15 cellular contexts compared by ENCODE assay signal in genomic region chr5:90477073-90477472, GRCh38. TPM values are rescaled to one million over a fixed set of nuclear protein-coding genes. Genes with fewer than 3 reads are reported as not detected.
DNase-seq lines count a peak whose midpoint lies in the region; ATAC-seq lines count a peak whose summit lies in the region.
"Had no signal": no experiment of that assay in that cellular context is flagged by ENCODE, and none has a peak within 500 bp of the region (broad histone marks: within the 10 kb centered on the region; RNA-seq: fewer than 3 reads in every experiment).

No MANE protein-coding gene starts in this region.

- H3K4me1 Mint-ChIP-seq in T-helper 1 cell treated with Interleukin-12 subunit alpha and Interleukin-12 subunit beta and Interleukin-4 antibody, amounts not matched to agents 30 μg/mL and 1 μg/mL, for 36 hours (ENCODE audit: low read depth): peaks cover 36% of the 10 kb centered on the region
- H3K4me1 Mint-ChIP-seq in activated CD4-positive, alpha-beta T cell treated with anti-CD3 and anti-CD28 coated beads, Interleukin-2, amount 10 ng/mL, durations not matched to agents 7 days and 5 days: peaks cover 37% of the 10 kb centered on the region

- CTCF ChIA-PET in activated CD4-positive, alpha-beta T cell treated with anti-CD3 and anti-CD28 coated beads, Interleukin-2, amount 10 ng/mL, durations not matched to agents 7 days and 5 days (lab: Charles Lee): interaction anchor here (1.3 to 2.7 kb wide), 2 partner anchors 11 to 53 kb away, joined by 3 to 7 read pairs; partner anchors contain the start of gene LYSMD3

- H3K36me3 Mint-ChIP-seq in T-helper 1 cell treated with Interleukin-12 subunit alpha and Interleukin-12 subunit beta and Interleukin-4 antibody, amounts not matched to agents 30 μg/mL and 1 μg/mL, for 36 hours (ENCODE audit: low read depth): peaks cover 4% of the 10 kb centered on the region
- H3K36me3 Mint-ChIP-seq in activated CD4-positive, alpha-beta T cell treated with anti-CD3 and anti-CD28 coated beads, Interleukin-2, amount 10 ng/mL, durations not matched to agents 7 days and 5 days (ENCODE audit: low read depth): no peaks in the 10 kb centered on the region

- H3K4me3 Mint-ChIP-seq in T-helper 1 cell treated with Interleukin-12 subunit alpha and Interleukin-12 subunit beta and Interleukin-4 antibody, amounts not matched to agents 30 μg/mL and 1 μg/mL, for 36 hours: peak overlapping the region; percentile 19
- no peak overlapping the region for H3K4me3 Mint-ChIP-seq in activated CD4-positive, alpha-beta T cell treated with anti-CD3 and anti-CD28 coated beads, Interleukin-2, amount 10 ng/mL, durations not matched to agents 7 days and 5 days
- H3K4me3 Mint-ChIP-seq: activated CD4-positive, alpha-beta memory T cell treated with anti-CD3 and anti-CD28 coated beads, Interleukin-2, amount 10 ng/mL, durations not matched to agents 7 days and 5 days; activated naive CD8-positive, alpha-beta T cell treated with anti-CD3 and anti-CD28 coated beads for 36 hours had no signal

- no peak overlapping the region for H3K27ac Mint-ChIP-seq in T-helper 1 cell treated with Interleukin-12 subunit alpha and Interleukin-12 subunit beta and Interleukin-4 antibody, amounts not matched to agents 30 μg/mL and 1 μg/mL, for 36 hours
- no peak overlapping the region for H3K27ac Mint-ChIP-seq in activated CD4-positive, alpha-beta T cell treated with anti-CD3 and anti-CD28 coated beads, Interleukin-2, amount 10 ng/mL, durations not matched to agents 7 days and 5 days
- H3K27ac Mint-ChIP-seq: activated CD4-positive, alpha-beta memory T cell treated with anti-CD3 and anti-CD28 coated beads, Interleukin-2, amount 10 ng/mL, durations not matched to agents 7 days and 5 days; activated naive CD8-positive, alpha-beta T cell treated with anti-CD3 and anti-CD28 coated beads for 36 hours had no signal

- H3K9me3 Mint-ChIP-seq in T-helper 1 cell treated with Interleukin-12 subunit alpha and Interleukin-12 subunit beta and Interleukin-4 antibody, amounts not matched to agents 30 μg/mL and 1 μg/mL, for 36 hours: no peaks in the 10 kb centered on the region
- no peaks in the 10 kb centered on the region for H3K9me3 Mint-ChIP-seq in activated CD4-positive, alpha-beta T cell treated with anti-CD3 and anti-CD28 coated beads, Interleukin-2, amount 10 ng/mL, durations not matched to agents 7 days and 5 days
- H3K9me3 Mint-ChIP-seq: activated CD4-positive, alpha-beta memory T cell treated with anti-CD3 and anti-CD28 coated beads, Interleukin-2, amount 10 ng/mL, durations not matched to agents 7 days and 5 days; activated naive CD8-positive, alpha-beta T cell treated with anti-CD3 and anti-CD28 coated beads for 36 hours had no signal

- POLR2A ChIA-PET in activated CD4-positive, alpha-beta T cell treated with anti-CD3 and anti-CD28 coated beads, Interleukin-2, amount 10 ng/mL, durations not matched to agents 7 days and 5 days (lab: Charles Lee): interaction anchor here (0.6 kb wide), 1 partner anchor 67 kb away, joined by 3 read pairs; no protein-coding TSS in a partner anchor

- H3K27me3 Mint-ChIP-seq in T-helper 1 cell treated with Interleukin-12 subunit alpha and Interleukin-12 subunit beta and Interleukin-4 antibody, amounts not matched to agents 30 μg/mL and 1 μg/mL, for 36 hours (ENCODE audit: low read depth): no peaks in the 10 kb centered on the region
- H3K27me3 Mint-ChIP-seq in activated CD4-positive, alpha-beta T cell treated with anti-CD3 and anti-CD28 coated beads, Interleukin-2, amount 10 ng/mL, durations not matched to agents 7 days and 5 days: no peaks in the 10 kb centered on the region
- H3K27me3 Mint-ChIP-seq: activated CD4-positive, alpha-beta memory T cell treated with anti-CD3 and anti-CD28 coated beads, Interleukin-2, amount 10 ng/mL, durations not matched to agents 7 days and 5 days; activated naive CD8-positive, alpha-beta T cell treated with anti-CD3 and anti-CD28 coated beads for 36 hours had no signal

- no peak for DNase-seq in T-helper 1 cell
- DNase-seq in RPMI7951 (ENCODE audit: low read depth): peak; percentile 33
- peak; percentile 45 for DNase-seq in foreskin melanocyte
- peak; percentile 48 for DNase-seq in pons (ENCODE audit: low spot score)
- no peak for DNase-seq in activated CD4-positive, alpha-beta T cell treated with anti-CD3 and anti-CD28 coated beads, Interleukin-2, amount 10 ng/mL, durations not matched to agents 7 days and 5 days
- no peak for DNase-seq in stimulated activated CD4-positive, alpha-beta T cell treated with anti-CD3 and anti-CD28 coated beads, Interleukin-2, amount 100 ng/mL, for 24 hours
- DNase-seq: activated CD4-positive, alpha-beta memory T cell treated with anti-CD3 and anti-CD28 coated beads, Interleukin-2, amount 10 ng/mL, durations not matched to agents 7 days and 5 days; activated naive CD8-positive, alpha-beta T cell treated with anti-CD3 and anti-CD28 coated beads for 36 hours; mucosa of descending colon; NCI-H1694; transverse colon had no signal

- ATAC-seq in GM19452 (IDR thresholded peaks at IDR 0.05; ENCODE audit: unreplicated experiment): no peak
- ATAC-seq: A549, mucosa of descending colon, sciatic nerve had no signal

RNA-seq across cellular contexts. Expression of gene POLR3G, which starts 2.4 kb away (rescaled TPM):
- 21.4 and 22.6 TPM in 2 replicates for total RNA-seq in RPMI7951 (2014; rRNA removed; shearing (Covaris generic))
- total RNA-seq in activated CD4-positive, alpha-beta T cell treated with anti-CD3 and anti-CD28 coated beads, Interleukin-2, amount 10 ng/mL, durations not matched to agents 7 days and 5 days: 1 to 10 TPM; 3.0 to 3.5 TPM

RNA-seq across cellular contexts. Expression of gene MBLAC2, which starts 2.5 kb away (rescaled TPM):
- 2.9 and 3.7 TPM in 2 replicates for total RNA-seq in RPMI7951 (2014; rRNA removed; shearing (Covaris generic))
- 1 to 10 TPM; 6.1 to 7.3 TPM for total RNA-seq in activated CD4-positive, alpha-beta T cell treated with anti-CD3 and anti-CD28 coated beads, Interleukin-2, amount 10 ng/mL, durations not matched to agents 7 days and 5 days

RNA-seq across cellular contexts. Expression of gene LYSMD3, which starts 52.3 kb away (rescaled TPM):
- total RNA-seq in RPMI7951 (2014; rRNA removed; shearing (Covaris generic)): 11.7 and 15.9 TPM in 2 replicates
- total RNA-seq in activated CD4-positive, alpha-beta T cell treated with anti-CD3 and anti-CD28 coated beads, Interleukin-2, amount 10 ng/mL, durations not matched to agents 7 days and 5 days: 10 to 100 TPM; 21.1 to 22.5 TPM

Comparison
In these comparisons a context has a peak if more than half of its experiments do, and no peak if none do; other contexts are left out.
1. DNase-seq: peak in RPMI7951 (single experiment), foreskin melanocyte (single experiment) and pons (single experiment); none in T-helper 1 cell (0 of 5), activated CD4-positive, alpha-beta T cell treated with anti-CD3 and anti-CD28 coated beads, Interleukin-2, amount 10 ng/mL, durations not matched to agents 7 days and 5 days (single experiment) and stimulated activated CD4-positive, alpha-beta T cell treated with anti-CD3 and anti-CD28 coated beads, Interleukin-2, amount 100 ng/mL, for 24 hours (0 of 2).